12 cellular contexts compared by ENCODE assay signal in the genomic region with DNA sequence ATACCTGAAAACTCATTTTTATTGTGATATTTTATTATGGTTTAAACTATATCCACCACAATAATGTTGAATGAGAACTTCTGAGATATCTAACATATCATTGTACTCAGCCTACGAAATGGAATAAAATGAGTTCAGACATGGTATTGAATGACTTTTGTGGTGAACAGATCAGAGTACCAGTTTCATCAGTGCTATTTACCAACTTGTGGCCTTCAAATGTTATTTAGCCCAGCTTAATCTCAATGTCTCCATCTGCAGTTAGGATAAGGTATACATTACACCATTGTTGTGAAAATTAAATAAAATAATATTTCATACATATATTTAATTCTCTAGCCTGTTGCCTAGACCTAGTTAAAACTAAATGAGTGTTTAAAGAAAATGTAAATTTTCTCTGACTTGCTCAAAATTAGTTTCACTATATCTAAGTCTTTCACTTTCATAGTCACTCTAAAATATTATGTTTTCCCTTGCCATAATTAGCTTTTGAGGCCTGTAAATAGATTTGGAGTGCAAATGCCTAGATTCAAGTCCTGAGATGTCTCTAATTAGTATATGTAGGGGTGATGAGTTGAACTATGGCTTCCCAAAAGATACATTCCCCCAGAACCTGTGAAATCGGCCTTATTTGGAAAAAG.
DNase-seq lines count a peak whose midpoint lies in the region; ATAC-seq and TF ChIP-seq lines count a peak whose summit lies in the region.
"Had no signal": no experiment of that assay in that cellular context is flagged by ENCODE, and none has a peak within 500 bp of the region (broad histone marks: within the 10 kb centered on the region; RNA-seq: fewer than 3 reads in every experiment).

No MANE protein-coding gene starts in this region.

- H3K27me3 ChIP-seq in kidney epithelial cell (ENCODE audit: control insufficient read depth, insufficient read depth, low read length) (no peaks in the 10 kb centered on the region), upper lobe of right lung (no peaks in the 10 kb centered on the region)
- no peaks in the 10 kb centered on the region for H3K27me3 ChIP-seq in CD8-positive, alpha-beta memory T cell (ENCODE audit: insufficient read depth, low read length, poor library complexity, severe bottlenecking)
- H3K27me3 ChIP-seq: gastrocnemius medialis had no signal

- TF ChIP-seq CTCF in kidney epithelial cell (IDR thresholded peaks at IDR 0.05; ENCODE audit: insufficient read depth, low read length, poor library complexity, severe bottlenecking), result peak; percentile 6
- no peak for TF ChIP-seq CTCF in upper lobe of right lung (IDR thresholded peaks at IDR 0.05)

- ATAC-seq in GM19328 (IDR thresholded peaks at IDR 0.05; ENCODE audit: unreplicated experiment), result peak; percentile 58
- ATAC-seq in HG02763 (IDR thresholded peaks at IDR 0.05; ENCODE audit: unreplicated experiment), result peak; percentile 61
- ATAC-seq in HG03558 (IDR thresholded peaks at IDR 0.05; ENCODE audit: extremely low read depth, unreplicated experiment), result peak; percentile 40
- no peak for ATAC-seq in upper lobe of right lung
- ATAC-seq in HG02759 (IDR thresholded peaks at IDR 0.05; ENCODE audit: unreplicated experiment), result no peak
- ATAC-seq: activated naive CD8-positive, alpha-beta T cell treated with anti-CD3 and anti-CD28 coated beads, Interleukin-2, amount 50 U/mL, for 24 hours; gastrocnemius medialis had no signal

- H3K36me3 Mint-ChIP-seq in CD8-positive, alpha-beta memory T cell, result no peaks in the 10 kb centered on the region

- DNase-seq in kidney epithelial cell (ENCODE audit: low read depth) (no peak), upper lobe of right lung (no peak)
- no peak for DNase-seq in CD8-positive, alpha-beta memory T cell
- DNase-seq: activated naive CD8-positive, alpha-beta T cell treated with anti-CD3 and anti-CD28 coated beads, Interleukin-2, amount 50 U/mL, for 24 hours; gastrocnemius medialis; GM23248; NCI-H146 had no signal

- H3K4me3 ChIP-seq in kidney epithelial cell (ENCODE audit: low read depth, low read length) (no peak overlapping the region), upper lobe of right lung (no peak overlapping the region)
- no peak overlapping the region for H3K4me3 ChIP-seq in CD8-positive, alpha-beta memory T cell (ENCODE audit: low read length)
- H3K4me3 ChIP-seq: gastrocnemius medialis, GM23248 had no signal

- CTCF ChIA-PET in CD8-positive, alpha-beta memory T cell (lab: Charles Lee), result no interaction called here

- peaks cover 2 to 22% (median 8%) of the 10 kb centered on the region in 5 donors for H3K9me3 Mint-ChIP-seq in CD8-positive, alpha-beta memory T cell

- no peak overlapping the region for H3K4me3 Mint-ChIP-seq in CD8-positive, alpha-beta memory T cell
- H3K4me3 Mint-ChIP-seq: activated naive CD8-positive, alpha-beta T cell treated with anti-CD3 and anti-CD28 coated beads, Interleukin-2, amount 50 U/mL, for 24 hours; T-helper 1 cell treated with Interleukin-12 subunit alpha and Interleukin-12 subunit beta and Interleukin-4 antibody, amounts not matched to agents 30 μg/mL and 1 μg/mL, for 36 hours had no signal

- no peaks in the 10 kb centered on the region for H3K9me3 ChIP-seq in upper lobe of right lung
- no peaks in the 10 kb centered on the region for H3K9me3 ChIP-seq in CD8-positive, alpha-beta memory T cell (ENCODE audit: low read length)
- H3K9me3 ChIP-seq: gastrocnemius medialis had no signal

- no peak overlapping the region for H3K27ac ChIP-seq in upper lobe of right lung
- no peak overlapping the region for H3K27ac ChIP-seq in CD8-positive, alpha-beta memory T cell (ENCODE audit: low read depth, low read length)
- H3K27ac ChIP-seq: gastrocnemius medialis, GM23248 had no signal

- H3K4me1 ChIP-seq in upper lobe of right lung, result no peaks in the 10 kb centered on the region
- H3K4me1 ChIP-seq in CD8-positive, alpha-beta memory T cell (ENCODE audit: insufficient read depth, low read length), result no peaks in the 10 kb centered on the region
- H3K4me1 ChIP-seq: gastrocnemius medialis had no signal

- H3K36me3 ChIP-seq in kidney epithelial cell (ENCODE audit: control insufficient read depth, insufficient read depth, low read length) (no peaks in the 10 kb centered on the region), upper lobe of right lung (no peaks in the 10 kb centered on the region)
- H3K36me3 ChIP-seq in CD8-positive, alpha-beta memory T cell (ENCODE audit: insufficient read depth, low read length), result no peaks in the 10 kb centered on the region
- H3K36me3 ChIP-seq: gastrocnemius medialis had no signal

- POLR2A ChIA-PET in CD8-positive, alpha-beta memory T cell (lab: Charles Lee), result no interaction called here

- intact Hi-C loops in upper lobe of right lung (cut with DNase I), result no loop called here

- no peak overlapping the region for H3K27ac Mint-ChIP-seq in CD8-positive, alpha-beta memory T cell
- H3K27ac Mint-ChIP-seq: activated naive CD8-positive, alpha-beta T cell treated with anti-CD3 and anti-CD28 coated beads, Interleukin-2, amount 50 U/mL, for 24 hours; T-helper 1 cell treated with Interleukin-12 subunit alpha and Interleukin-12 subunit beta and Interleukin-4 antibody, amounts not matched to agents 30 μg/mL and 1 μg/mL, for 36 hours had no signal

- no peaks in the 10 kb centered on the region for H3K27me3 Mint-ChIP-seq in CD8-positive, alpha-beta memory T cell
- H3K27me3 Mint-ChIP-seq: activated naive CD8-positive, alpha-beta T cell treated with anti-CD3 and anti-CD28 coated beads, Interleukin-2, amount 50 U/mL, for 24 hours had no signal

- no peaks in the 10 kb centered on the region for H3K4me1 Mint-ChIP-seq in CD8-positive, alpha-beta memory T cell
- H3K4me1 Mint-ChIP-seq: activated naive CD8-positive, alpha-beta T cell treated with anti-CD3 and anti-CD28 coated beads, Interleukin-2, amount 50 U/mL, for 24 hours had no signal

Comparison
In these comparisons a context has a peak if more than half of its experiments do, and no peak if none do; other contexts are left out.
1. ATAC-seq: peak in GM19328 (single experiment), HG02763 (single experiment) and HG03558 (single experiment); none in upper lobe of right lung (single experiment) and HG02759 (single experiment).